8 cellular contexts compared by ENCODE assay signal in the genomic region with DNA sequence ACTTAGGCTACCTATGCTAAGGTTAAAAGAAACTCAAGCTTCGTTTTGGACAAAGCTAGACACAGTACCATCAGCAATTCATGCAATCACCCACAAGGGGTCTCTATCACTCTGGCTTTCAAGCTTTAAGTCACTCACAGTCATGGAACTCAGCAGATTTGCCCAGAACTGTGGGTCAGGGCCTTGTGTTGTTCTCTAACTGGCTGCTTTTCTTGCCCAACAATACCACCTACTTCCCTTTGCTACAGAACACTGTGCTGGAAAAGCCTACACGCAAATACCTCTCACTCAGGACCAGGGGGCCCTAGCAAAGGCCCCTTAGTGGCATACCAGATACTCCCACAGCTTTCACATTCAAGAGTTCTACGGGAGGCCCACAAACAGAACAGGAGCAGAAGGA. TPM values are rescaled to one million over a fixed set of nuclear protein-coding genes. Genes with fewer than 3 reads are reported as not detected.
DNase-seq lines count a peak whose midpoint lies in the region; ATAC-seq and TF ChIP-seq lines count a peak whose summit lies in the region.

No MANE protein-coding gene starts in this region.

- H3K9me2 ChIP-seq in GM23248 (ENCODE audit: insufficient read depth) = no peaks in the 10 kb centered on the region

- H3K9ac ChIP-seq in GM23248 = peak overlapping the region; percentile 51; the same call in 1 of the 2 replicates
- H3K9ac ChIP-seq in rectal smooth muscle tissue (ENCODE audit: low read length) = no peak overlapping the region

- H3K27me3 ChIP-seq in GM06990 (replicated peaks; ENCODE audit: control insufficient read depth, insufficient read depth, low read length) (no peaks in the 10 kb centered on the region), GM23248 (replicated peaks; ENCODE audit: insufficient read depth) (no peaks in the 10 kb centered on the region), ascending aorta (no peaks in the 10 kb centered on the region), right cardiac atrium (ENCODE audit: control insufficient read depth, insufficient read depth) (no peaks in the 10 kb centered on the region), rectal smooth muscle tissue (ENCODE audit: control insufficient read depth, insufficient read depth, low read length) (no peaks in the 10 kb centered on the region)

- H3K36me3 ChIP-seq in GM06990 (ENCODE audit: control insufficient read depth, insufficient read depth, low read length) = no peaks in the 10 kb centered on the region; the same call in none of the 2 replicates
- no peaks in the 10 kb centered on the region for H3K36me3 ChIP-seq in GM23248 (ENCODE audit: low read depth)
- H3K36me3 ChIP-seq in ascending aorta = peaks cover 0 to 3% of the 10 kb centered on the region in 2 donors
- peaks cover 8% of the 10 kb centered on the region for H3K36me3 ChIP-seq in rectal smooth muscle tissue (ENCODE audit: control insufficient read depth, insufficient read depth, low read length)

- H3K4me3 ChIP-seq in GM06990 (replicated peaks; ENCODE audit: low read depth, low read length) (no peak overlapping the region), GM23248 (no peak overlapping the region), LNCaP clone FGC (ENCODE audit: low read depth, low read length) (no peak overlapping the region), ascending aorta (no peak overlapping the region), right cardiac atrium (ENCODE audit: low read length) (no peak overlapping the region), rectal smooth muscle tissue (ENCODE audit: low read length) (no peak overlapping the region)

- peaks cover 20% of the 10 kb centered on the region for H3K79me2 ChIP-seq in GM23248 (ENCODE audit: insufficient read depth)

- intact Hi-C loops in ascending aorta (cut with DNase I) = loop anchor here (1.0 to 2.0 kb wide), 4 partner anchors 23 to 170 kb away; no protein-coding TSS in a partner anchor
- intact Hi-C loops in right cardiac atrium (cut with DNase I) = loop anchor here (1.0 to 10.0 kb wide), 4 partner anchors 43 to 115 kb away; no protein-coding TSS in a partner anchor

- TF ChIP-seq CTCF in GM06990 (IDR thresholded peaks at IDR 0.05; ENCODE audit: insufficient read depth, low read length, poor library complexity, severe bottlenecking) = peak; percentile 73
- peak; percentile 69 for TF ChIP-seq CTCF in LNCaP clone FGC (IDR thresholded peaks at IDR 0.05; ENCODE audit: control insufficient read depth, extremely low read depth, insufficient read depth)
- TF ChIP-seq CTCF in ascending aorta (IDR thresholded peaks at IDR 0.05) = peak; percentile 84 to 93 (median 86)

- peaks cover 26% of the 10 kb centered on the region for H3K4me1 ChIP-seq in GM23248 (ENCODE audit: insufficient read depth)
- peaks cover 0 to 13% of the 10 kb centered on the region in 2 donors for H3K4me1 ChIP-seq in ascending aorta
- H3K4me1 ChIP-seq in right cardiac atrium (ENCODE audit: control insufficient read depth, insufficient read depth, low read length) = no peaks in the 10 kb centered on the region
- peaks cover 11% of the 10 kb centered on the region for H3K4me1 ChIP-seq in rectal smooth muscle tissue (ENCODE audit: control insufficient read depth, insufficient read depth, low read length)

- peak overlapping the region; percentile 55 for H3K27ac ChIP-seq in GM23248
- H3K27ac ChIP-seq in ascending aorta = peak overlapping the region; percentile 81 to 85
- peak overlapping the region; percentile 57 for H3K27ac ChIP-seq in right cardiac atrium (ENCODE audit: low read length)
- peak overlapping the region; percentile 73 for H3K27ac ChIP-seq in rectal smooth muscle tissue (ENCODE audit: low read depth, low read length)

- peaks cover 18% of the 10 kb centered on the region for H3F3A ChIP-seq in GM23248 (ENCODE audit: insufficient read depth)

- 40% methylated on average over 3 of the region's 3 CpGs for WGBS in GM23248 (ENCODE audit: low coverage in 1 of 2, low lambda C conversion rate in 2 of 2, missing lambda C conversion rate in 2 of 2), 2 experiments
- WGBS in right cardiac atrium = 25% methylated on average over 3 of the region's 3 CpGs

- peak overlapping the region; percentile 80 for H2AFZ ChIP-seq in GM23248

- in situ Hi-C loops in GM23248 (cut with MboI) (no loop called here), SK-MEL-5 (cut with HindIII; ENCODE audit: low pct_unique_long_range_greater_than_20kb, low sequenced_read_pairs) (no loop called here)

- H4K20me1 ChIP-seq in GM23248 (ENCODE audit: insufficient read depth) = no peaks in the 10 kb centered on the region

- H3K4me2 ChIP-seq in GM23248 (ENCODE audit: unreplicated experiment) = no peak overlapping the region

- peak; percentile 92 to 93 for ATAC-seq in right cardiac atrium
- ATAC-seq in HG03039 (IDR thresholded peaks at IDR 0.05; ENCODE audit: unreplicated experiment) = no peak

- H3K9me3 ChIP-seq in GM23248 (ENCODE audit: low read depth) = no peaks in the 10 kb centered on the region
- H3K9me3 ChIP-seq in ascending aorta = no peaks in the 10 kb centered on the region
- no peaks in the 10 kb centered on the region for H3K9me3 ChIP-seq in right cardiac atrium (ENCODE audit: control insufficient read depth, low read length)

- no peak for DNase-seq in GM06990 (ENCODE audit: extremely low read depth, insufficient read length)
- peak; percentile 89 for DNase-seq in GM23248
- peak; percentile 38 for DNase-seq in LNCaP clone FGC (ENCODE audit: low read depth)
- DNase-seq in SK-MEL-5 (ENCODE audit: low read depth, low spot score) = peak; percentile 90
- DNase-seq in ascending aorta (ENCODE audit: low spot score in 2 of 2) = peak; percentile 55 to 91
- DNase-seq in right cardiac atrium = peak in 2 of 3 donors; percentile 41 to 65

RNA-seq across cellular contexts. Expression of a gene that starts 9.1 kb away (rescaled TPM):
- total RNA-seq in GM23248 (2014; rRNA removed; shearing (Covaris generic)) = 6.4 and 7.6 TPM in 2 replicates
- 5.9 and 6.6 TPM in 2 replicates for polyA plus RNA-seq in GM23248 (2016; fragmentation: Nextera tagmentation; extraction: Ambion mirVana)
- 30.5 and 30.9 TPM in 2 replicates for total RNA-seq in SK-MEL-5 (2014; rRNA removed; shearing (Covaris generic))
- polyA plus RNA-seq in SK-MEL-5 (2015; cell fraction: cytosol; rRNA removed) = 23.9 and 29.8 TPM in 2 replicates
- 47.4 and 57.7 TPM in 2 replicates for polyA plus RNA-seq in SK-MEL-5 (2015; cell fraction: nucleus; rRNA removed)
- 7.7 TPM for total RNA-seq in ascending aorta
- 1 to 10 TPM; 4.4 to 6.1 (median 5.1) TPM for total RNA-seq in right cardiac atrium
- polyA plus RNA-seq in right cardiac atrium = 1.6 TPM

RNA-seq across cellular contexts. Expression of a gene that starts 19.4 kb away (rescaled TPM):
- 88.7 and 107 TPM in 2 replicates for total RNA-seq in GM23248 (2014; rRNA removed; shearing (Covaris generic))
- 21.6 and 22.8 TPM in 2 replicates for polyA plus RNA-seq in GM23248 (2016; fragmentation: Nextera tagmentation; extraction: Ambion mirVana)
- 74.0 and 79.0 TPM in 2 replicates for total RNA-seq in SK-MEL-5 (2014; rRNA removed; shearing (Covaris generic))
- polyA plus RNA-seq in SK-MEL-5 (2015; cell fraction: cytosol; rRNA removed) = 62.1 and 63.5 TPM in 2 replicates
- polyA plus RNA-seq in SK-MEL-5 (2015; cell fraction: nucleus; rRNA removed) = 35.8 and 46.9 TPM in 2 replicates
- 50.9 TPM for total RNA-seq in ascending aorta
- total RNA-seq in right cardiac atrium = 10 to 100 TPM; 12.8 to 22.7 (median 14.7) TPM
- 13.8 TPM for polyA plus RNA-seq in right cardiac atrium

RNA-seq across cellular contexts. Expression of a gene that starts 19.6 kb away (rescaled TPM):
- not detected in 2 replicates for total RNA-seq in GM23248 (2014; rRNA removed; shearing (Covaris generic))
- not detected in 2 replicates for polyA plus RNA-seq in GM23248 (2016; fragmentation: Nextera tagmentation; extraction: Ambion mirVana)
- not detected in 2 replicates for total RNA-seq in SK-MEL-5 (2014; rRNA removed; shearing (Covaris generic))
- not detected in 2 replicates for polyA plus RNA-seq in SK-MEL-5 (2015; cell fraction: cytosol; rRNA removed)
- 0.23 TPM in 1 of 2 replicates, not detected in the other for polyA plus RNA-seq in SK-MEL-5 (2015; cell fraction: nucleus; rRNA removed)
- not detected for total RNA-seq in ascending aorta
- total RNA-seq in right cardiac atrium = under 1 TPM in 3 of 4 donors, not detected in 1; 0.28 to 0.43 (median 0.35) TPM
- polyA plus RNA-seq in right cardiac atrium = 0.02 TPM

RNA-seq across cellular contexts. Expression of a gene that starts 41.6 kb away (rescaled TPM):
- 95.1 and 103 TPM in 2 replicates for total RNA-seq in GM23248 (2014; rRNA removed; shearing (Covaris generic))
- polyA plus RNA-seq in GM23248 (2016; fragmentation: Nextera tagmentation; extraction: Ambion mirVana) (67.4 and 70.7 TPM in 2 replicates), right cardiac atrium (57.6 TPM)
- 39.6 and 39.7 TPM in 2 replicates for total RNA-seq in SK-MEL-5 (2014; rRNA removed; shearing (Covaris generic))
- polyA plus RNA-seq in SK-MEL-5 (2015; cell fraction: cytosol; rRNA removed) = 59.1 and 79.1 TPM in 2 replicates
- polyA plus RNA-seq in SK-MEL-5 (2015; cell fraction: nucleus; rRNA removed) = 236 and 242 TPM in 2 replicates
- total RNA-seq in ascending aorta (188 TPM), right cardiac atrium (10 to 100 TPM; 77.8 to 89.6 (median 83.6) TPM)

RNA-seq across cellular contexts. Expression of a gene that starts 53.2 kb away (rescaled TPM):
- not detected in 2 replicates for total RNA-seq in GM23248 (2014; rRNA removed; shearing (Covaris generic))
- not detected in 2 replicates for polyA plus RNA-seq in GM23248 (2016; fragmentation: Nextera tagmentation; extraction: Ambion mirVana)
- not detected in 2 replicates for total RNA-seq in SK-MEL-5 (2014; rRNA removed; shearing (Covaris generic))
- not detected in 2 replicates for polyA plus RNA-seq in SK-MEL-5 (2015; cell fraction: cytosol; rRNA removed)
- polyA plus RNA-seq in SK-MEL-5 (2015; cell fraction: nucleus; rRNA removed) = not detected in 2 replicates
- not detected for total RNA-seq in ascending aorta
- total RNA-seq in right cardiac atrium = not detected
- not detected for polyA plus RNA-seq in right cardiac atrium
